In genomic region chr4:168723020-168723419, GRCh38 we compare ENCODE assay signal across 1 cellular context.
TF ChIP-seq lines count a peak whose summit lies in the region.

No MANE protein-coding gene starts in this region.

TF ChIP-seq in HepG2, 621 proteins besides CTCF, POLR2A, EP300 and RAD21 (continued from another document):
- TF ChIP-seq AFF4 (CRISPR knock-in tag; IDR thresholded peaks at IDR 0.05) (no peak), ZSCAN25 (CRISPR knock-in tag; IDR thresholded peaks at IDR 0.05) (no peak), RBFOX2 (IDR thresholded peaks at IDR 0.05; ENCODE audit: low read depth, low read length) (no peak)
TF ChIP-seq in HepG2: peak in this region for 0.
